1 cellular context compared by ENCODE assay signal in the genomic region with DNA sequence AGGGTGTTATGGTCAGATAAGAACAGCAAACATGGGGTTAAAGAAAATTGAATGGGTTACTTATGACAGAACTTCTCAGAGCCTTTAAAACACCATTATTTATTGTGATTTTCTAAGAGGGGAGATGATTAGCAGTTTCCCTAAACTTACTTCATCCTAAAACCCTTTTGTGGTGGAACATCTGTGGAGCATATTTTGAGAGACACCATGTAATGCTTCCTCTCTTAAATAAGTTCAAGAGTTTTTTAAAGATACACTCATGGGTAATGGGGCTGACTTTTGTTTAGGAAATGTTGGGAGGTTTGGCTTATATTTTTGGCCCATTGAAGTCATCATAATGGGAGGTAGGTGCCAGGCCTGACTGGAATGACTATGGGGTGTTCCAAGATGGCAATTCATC.
TF ChIP-seq lines count a peak whose summit lies in the region.

No MANE protein-coding gene starts in this region.

TF ChIP-seq in HEK293T, 16 proteins besides CTCF, POLR2A, EP300 and RAD21 (continued from another document):
- TF ChIP-seq NFRKB (IDR thresholded peaks at IDR 0.05) (no peak), FOXM1 (IDR thresholded peaks at IDR 0.05; ENCODE audit: borderline replicate concordance) (no peak)
